ENCODE assay signal across 8 cellular contexts in genomic region chr19:48321622-48322591, GRCh38. TPM values are rescaled to one million over a fixed set of nuclear protein-coding genes. Genes with fewer than 3 reads are reported as not detected.
DNase-seq lines count a peak whose midpoint lies in the region; ATAC-seq and TF ChIP-seq lines count a peak whose summit lies in the region.

No MANE protein-coding gene starts in this region.

- ATAC-seq in HG02571 (IDR thresholded peaks at IDR 0.05; ENCODE audit: unreplicated experiment) (peak; percentile 50), gastroesophageal sphincter (peak; percentile 87)

- TF ChIP-seq CTCF in GM06990 (IDR thresholded peaks at IDR 0.05; ENCODE audit: insufficient read depth, low read length, poor library complexity, severe bottlenecking), result no peak
- TF ChIP-seq CTCF in gastroesophageal sphincter (IDR thresholded peaks at IDR 0.05), result peak in 2 of 4 experiments; percentile 23 to 40

- H3K9me3 Mint-ChIP-seq in activated naive CD4-positive, alpha-beta T cell treated with anti-CD3 and anti-CD28 coated beads for 36 hours, result no peaks in the 10 kb centered on the region

- peak; percentile 56 to 59 for TF ChIP-seq POLR2A in gastroesophageal sphincter (IDR thresholded peaks at IDR 0.05)

- peak overlapping the region; percentile 92 for H3K4me3 Mint-ChIP-seq in activated naive CD4-positive, alpha-beta T cell treated with anti-CD3 and anti-CD28 coated beads for 36 hours

- 11 to 21% methylated on average over 2 to 9 of the region's 63 CpGs for WGBS in gastroesophageal sphincter (ENCODE audit: low coverage in 1 of 2), 2 donors

- no peak for TF ChIP-seq EP300 in gastroesophageal sphincter (IDR thresholded peaks at IDR 0.05)

- H3K4me1 ChIP-seq in SJSA1 (replicated peaks) (peaks cover 56% of the 10 kb centered on the region), gastroesophageal sphincter (peaks cover 0 to 64% (median 38%) of the 10 kb centered on the region in 3 donors)

- DNase-seq in GM06990 (ENCODE audit: extremely low read depth, insufficient read length) (peak; percentile 98), NAMALWA (ENCODE audit: low spot score) (peak; percentile 97), SJSA1 (ENCODE audit: low read depth in 1 of 2, low spot score in 2 of 2) (peak; percentile 99), nucleus accumbens (lab: John Stamatoyannopoulos, UW) (peak; percentile 59 to 99 (median 95)), superior temporal gyrus (ENCODE audit: extremely low spot score) (peak; percentile 94)
- DNase-seq in activated naive CD4-positive, alpha-beta T cell treated with anti-CD3 and anti-CD28 coated beads for 36 hours, result peak; percentile 99

- H3K9me3 ChIP-seq in SJSA1 (replicated peaks) (no peaks in the 10 kb centered on the region), gastroesophageal sphincter (no peaks in the 10 kb centered on the region)

- H3K27ac Mint-ChIP-seq in activated naive CD4-positive, alpha-beta T cell treated with anti-CD3 and anti-CD28 coated beads for 36 hours, result peak overlapping the region; percentile 99

- no peaks in the 10 kb centered on the region for H3K27me3 Mint-ChIP-seq in activated naive CD4-positive, alpha-beta T cell treated with anti-CD3 and anti-CD28 coated beads for 36 hours (ENCODE audit: low read depth)

- CTCF ChIA-PET in activated naive CD4-positive, alpha-beta T cell treated with anti-CD3 and anti-CD28 coated beads for 36 hours (lab: Charles Lee), result interaction anchor here (0.6 to 10.3 kb wide), 8 partner anchors 9 to 262 kb away, joined by 3 to 131 read pairs (median 4); partner anchors contain the start of genes SYNGR4 and TMEM143

- peak overlapping the region; percentile 91 for H3K27ac ChIP-seq in SJSA1
- peak overlapping the region; percentile 84 to 98 (median 96) for H3K27ac ChIP-seq in gastroesophageal sphincter

- peaks cover 57% of the 10 kb centered on the region for H3K4me1 Mint-ChIP-seq in activated naive CD4-positive, alpha-beta T cell treated with anti-CD3 and anti-CD28 coated beads for 36 hours (ENCODE audit: low read depth)

- intact Hi-C loops in activated naive CD4-positive, alpha-beta T cell treated with anti-CD3 and anti-CD28 coated beads for 36 hours (cut with micrococcal nuclease), result loop anchor here (1.0 to 10.0 kb wide), 11 partner anchors 11 to 805 kb away; partner anchors contain the start of genes BICRA, CYTH2, GRWD1 and KDELR1

- no peaks in the 10 kb centered on the region for H3K36me3 ChIP-seq in GM06990 (ENCODE audit: control insufficient read depth, insufficient read depth, low read length)
- H3K36me3 ChIP-seq in SJSA1, result peaks cover 8% of the 10 kb centered on the region
- H3K36me3 ChIP-seq in gastroesophageal sphincter, result no peaks in the 10 kb centered on the region

- H3K36me3 Mint-ChIP-seq in activated naive CD4-positive, alpha-beta T cell treated with anti-CD3 and anti-CD28 coated beads for 36 hours (ENCODE audit: low read depth), result peaks cover 7% of the 10 kb centered on the region

- no peaks in the 10 kb centered on the region for H3K27me3 ChIP-seq in GM06990 (replicated peaks; ENCODE audit: control insufficient read depth, insufficient read depth, low read length)
- no peaks in the 10 kb centered on the region for H3K27me3 ChIP-seq in SJSA1 (replicated peaks)
- no peaks in the 10 kb centered on the region for H3K27me3 ChIP-seq in gastroesophageal sphincter

- H3K4me3 ChIP-seq in GM06990 (replicated peaks; ENCODE audit: low read depth, low read length), result peak overlapping the region; percentile 73
- H3K4me3 ChIP-seq in SJSA1, result peak overlapping the region; percentile 43
- H3K4me3 ChIP-seq in gastroesophageal sphincter, result peak overlapping the region; percentile 25 to 58

RNA-seq across cellular contexts. Expression of gene EMP3, which starts 3.4 kb away (rescaled TPM):
- total RNA-seq in SJSA1 (2014; rRNA removed; shearing (Covaris generic)), result 43.8 and 62.2 TPM in 2 replicates
- 100 to 1,000 TPM; 110 to 113 TPM for total RNA-seq in activated naive CD4-positive, alpha-beta T cell treated with anti-CD3 and anti-CD28 coated beads for 36 hours
- total RNA-seq in gastroesophageal sphincter, result 10 to 100 TPM; 36.3 to 74.2 (median 56.5) TPM

RNA-seq across cellular contexts. Expression of gene TMEM143, which starts 41.8 kb away (rescaled TPM):
- total RNA-seq in SJSA1 (2014; rRNA removed; shearing (Covaris generic)), result 0.38 and 3.2 TPM in 2 replicates
- total RNA-seq in activated naive CD4-positive, alpha-beta T cell treated with anti-CD3 and anti-CD28 coated beads for 36 hours, result 10 to 100 TPM; 23.9 to 24.1 TPM
- total RNA-seq in gastroesophageal sphincter, result 10 to 100 TPM in 1 of 4 donors, 1 to 10 TPM in 3; 2.8 to 13.1 (median 6.6) TPM

RNA-seq across cellular contexts. Expression of gene SYNGR4, which starts 42.3 kb away (rescaled TPM):
- not detected in 2 replicates for total RNA-seq in SJSA1 (2014; rRNA removed; shearing (Covaris generic))
- total RNA-seq in activated naive CD4-positive, alpha-beta T cell treated with anti-CD3 and anti-CD28 coated beads for 36 hours, result under 1 TPM; 0.50 to 0.52 TPM
- not detected for total RNA-seq in gastroesophageal sphincter

RNA-seq across cellular contexts. Expression of gene ZNF114, which starts 52.0 kb away (rescaled TPM):
- total RNA-seq in SJSA1 (2014; rRNA removed; shearing (Covaris generic)), result 0.16 TPM in 1 of 2 replicates, not detected in the other
- not detected for total RNA-seq in activated naive CD4-positive, alpha-beta T cell treated with anti-CD3 and anti-CD28 coated beads for 36 hours
- under 1 TPM in 2 of 4 donors, not detected in 2; 0.27 to 0.64 TPM for total RNA-seq in gastroesophageal sphincter

Comparison
In these comparisons a context has a peak if more than half of its experiments do, and no peak if none do; other contexts are left out.
1. Peak in every context shown above with its lines: DNase-seq, ATAC-seq, H3K4me3 ChIP-seq and H3K27ac ChIP-seq.